ENCODE assay signal across 28 cellular contexts in the genomic region with DNA sequence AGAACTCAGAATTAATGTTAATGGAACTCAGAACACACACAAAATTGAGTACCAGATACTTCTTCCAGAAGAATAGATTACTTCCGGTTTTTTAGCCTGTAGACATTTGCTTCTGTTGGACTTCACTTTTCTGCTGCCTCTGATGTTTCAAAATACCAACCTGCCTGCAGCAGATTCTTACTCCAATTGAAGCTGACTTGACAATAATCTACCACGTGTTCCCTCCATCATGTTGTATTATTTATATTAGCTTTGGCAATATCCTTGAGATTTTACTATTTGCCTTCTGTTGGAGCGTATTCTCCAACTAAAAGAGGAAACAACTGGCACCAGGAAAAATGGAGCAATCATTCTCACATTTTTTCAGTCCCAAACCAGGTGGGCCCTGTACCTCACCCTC.
"Had no signal": no experiment of that assay in that cellular context is flagged by ENCODE, and none has a peak within 500 bp of the region (broad histone marks: within the 10 kb centered on the region; RNA-seq: fewer than 3 reads in every experiment).

No MANE protein-coding gene starts in this region.

- H3K27ac ChIP-seq: esophagus muscularis mucosa, foreskin keratinocyte, gastroesophageal sphincter, heart left ventricle, hepatocyte, parathyroid adenoma, suprapubic skin, transverse colon, upper lobe of right lung, uterus had no signal

- ATAC-seq: foreskin keratinocyte; gastroesophageal sphincter; heart left ventricle; left lobe of liver; mucosa of descending colon; natural killer cell treated with Interleukin-12 subunit alpha and Interleukin-12 subunit beta and Interleukin-15 and Interleukin-18, amount 100 ng/mL, for 72 hours; sciatic nerve; stimulated activated naive CD8-positive, alpha-beta T cell treated with anti-CD3 and anti-CD28 coated beads, Interleukin-15, amount 100 ng/mL, for 72 hours; upper lobe of right lung had no signal

- H3K9me3 ChIP-seq: esophagus muscularis mucosa, gastroesophageal sphincter, heart left ventricle, upper lobe of right lung, uterus had no signal

- DNase-seq: dermis blood vessel endothelial cell; effector memory CD4-positive, alpha-beta T cell; foreskin keratinocyte; heart left ventricle; kidney; mesenchymal stem cell; mucosa of descending colon; naive B cell; stimulated activated CD4-positive, alpha-beta T cell treated with anti-CD3 and anti-CD28 coated beads, Interleukin-12 subunit alpha, Interleukin-12 subunit beta, amount 100 ng/mL, for 4 hours; stimulated activated CD4-positive, alpha-beta T cell treated with anti-CD3 and anti-CD28 coated beads, Interleukin-1b, Interleukin-23, amount 100 ng/mL, for 48 hours; stimulated activated CD4-positive, alpha-beta T cell treated with anti-CD3 and anti-CD28 coated beads, Interleukin-4, amount 100 ng/mL, for 1 hour; stimulated activated CD8-positive, alpha-beta memory T cell treated with anti-CD3 and anti-CD28 coated beads, Interleukin-4, amount 100 ng/mL, for 48 hours; stimulated activated naive CD4-positive, alpha-beta T cell; stimulated activated naive CD8-positive, alpha-beta T cell treated with anti-CD3 and anti-CD28 coated beads, Interleukin-15, amount 100 ng/mL, for 72 hours; transverse colon; upper lobe of right lung; uterus had no signal

- H3K4me1 ChIP-seq: foreskin keratinocyte, parathyroid adenoma, uterus had no signal

- H3K4me2 ChIP-seq: hepatocyte, smooth muscle cell had no signal

- H3K4me3 ChIP-seq: esophagus muscularis mucosa, gastroesophageal sphincter, heart left ventricle, hepatocyte, lung, mucosa of descending colon, smooth muscle cell, suprapubic skin, transverse colon, upper lobe of right lung, uterus had no signal

- FAIRE-seq: endothelial cell of umbilical vein, kidney had no signal
